Comparison of ENCODE assay signal across 18 cellular contexts in the genomic region with DNA sequence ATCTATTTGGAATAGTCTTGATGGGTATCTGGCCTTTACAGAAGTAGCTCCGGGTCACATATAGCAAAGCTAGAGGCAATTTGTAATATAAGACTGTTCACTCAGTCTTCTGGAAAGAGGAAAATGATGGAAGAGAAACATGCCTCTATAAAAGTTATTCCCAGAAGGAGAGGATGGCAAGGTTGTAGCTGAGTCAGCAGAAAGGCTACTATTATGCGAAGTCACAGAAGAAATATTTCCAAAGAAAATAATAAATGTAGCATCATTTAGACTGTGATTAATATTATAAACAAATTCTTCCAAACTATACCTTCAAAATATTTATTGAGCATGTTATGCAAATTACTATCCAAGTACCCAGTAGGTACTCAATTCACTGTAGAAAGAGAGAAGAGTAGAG.
DNase-seq lines count a peak whose midpoint lies in the region; ATAC-seq, FAIRE-seq and TF ChIP-seq lines count a peak whose summit lies in the region.
"Had no signal": no experiment of that assay in that cellular context is flagged by ENCODE, and none has a peak within 500 bp of the region (broad histone marks: within the 10 kb centered on the region; RNA-seq: fewer than 3 reads in every experiment).

No MANE protein-coding gene starts in this region.

- TF ChIP-seq POLR2A in A549 (IDR thresholded peaks at IDR 0.05; ENCODE audit: low read length) (no peak), IMR-90 (IDR thresholded peaks at IDR 0.05; ENCODE audit: low read depth, low read length) (no peak), H1 (IDR thresholded peaks at IDR 0.05; ENCODE audit: control extremely low read depth in 1 of 2, low read depth in 2 of 2, low read length in 2 of 2) (no peak), tibial nerve (IDR thresholded peaks at IDR 0.05) (no peak)

- in situ Hi-C loops in IMR-90 (cut with MboI; ENCODE audit: low sequenced_read_pairs) = no loop called here

- H3K56ac ChIP-seq in IMR-90 (ENCODE audit: extremely low read depth, insufficient read depth, low read length) = no peak overlapping the region
- H3K56ac ChIP-seq in H1 (replicated peaks; ENCODE audit: insufficient read length, low read depth, low read length) = no peak overlapping the region

- H3K36me3 ChIP-seq in IMR-90 (ENCODE audit: control insufficient read depth, insufficient read depth, low read length) (no peaks in the 10 kb centered on the region), H1 (ENCODE audit: control insufficient read depth in 2 of 4, insufficient read depth in 4 of 4, low read length in 3 of 4) (no peaks in the 10 kb centered on the region), tibial nerve (no peaks in the 10 kb centered on the region)
- H3K36me3 ChIP-seq: BLaER1 treated with 17β-estradiol and CSF1 and Interleukin-3, amounts not matched to agents 10 nM and 100 nM had no signal

- H3K4me1 ChIP-seq in A549 = no peaks in the 10 kb centered on the region
- H3K4me1 ChIP-seq in IMR-90 (ENCODE audit: control insufficient read depth, insufficient read depth, low read length) = no peaks in the 10 kb centered on the region
- no peaks in the 10 kb centered on the region for H3K4me1 ChIP-seq in H1 (replicated peaks in 1 of 4; ENCODE audit: control insufficient read depth in 3 of 4, insufficient read depth in 4 of 4, low read length in 3 of 4)
- no peaks in the 10 kb centered on the region for H3K4me1 ChIP-seq in tibial nerve
- H3K4me1 ChIP-seq: BLaER1 treated with 17β-estradiol and CSF1 and Interleukin-3, amounts not matched to agents 10 nM and 100 nM; Caco-2 had no signal

- no peak overlapping the region for H3K9ac ChIP-seq in IMR-90 (ENCODE audit: low read depth, low read length)
- H3K9ac ChIP-seq in H1 (replicated peaks in 1 of 4; ENCODE audit: extremely low read depth in 1 of 4, low read depth in 3 of 4, low read length in 3 of 4) = no peak overlapping the region
- H3K9ac ChIP-seq: BLaER1 treated with 17β-estradiol and CSF1 and Interleukin-3, amounts not matched to agents 10 nM and 100 nM had no signal

- intact Hi-C loops in IMR-90 (cut with micrococcal nuclease) = no loop called here

- no peak overlapping the region for H4K8ac ChIP-seq in IMR-90 (ENCODE audit: low read depth in 2 of 2, low read length in 2 of 2)
- no peak overlapping the region for H4K8ac ChIP-seq in H1 (ENCODE audit: extremely low read depth, insufficient read depth, low read length)

- H2AK9ac ChIP-seq in IMR-90 (replicated peaks; ENCODE audit: low read depth, low read length, poor library complexity) = no peak overlapping the region

- H2AFZ ChIP-seq in IMR-90 (replicated peaks; ENCODE audit: low read length, poor library complexity) = no peak overlapping the region
- no peak overlapping the region for H2AFZ ChIP-seq in H1 (ENCODE audit: low read length)

- H3K9me3 ChIP-seq in A549 (no peaks in the 10 kb centered on the region), IMR-90 (ENCODE audit: control insufficient read depth, insufficient read depth, low read length) (no peaks in the 10 kb centered on the region), H1 (ENCODE audit: insufficient read depth in 2 of 2, low read depth in 1 of 2, low read length in 1 of 2) (no peaks in the 10 kb centered on the region), tibial nerve (peaks cover 0 to 2% (median 0%) of the 10 kb centered on the region in 4 donors)
- H3K9me3 ChIP-seq: BLaER1 treated with 17β-estradiol and CSF1 and Interleukin-3, amounts not matched to agents 10 nM and 100 nM; Caco-2 had no signal

- H3K23ac ChIP-seq in IMR-90 (ENCODE audit: low read depth, low read length) = no peak overlapping the region
- H3K23ac ChIP-seq in H1 (ENCODE audit: insufficient read length) = no peak overlapping the region

- H3K79me1 ChIP-seq in IMR-90 (ENCODE audit: low read depth in 1 of 2, low read length in 2 of 2) (no peaks in the 10 kb centered on the region), H1 (ENCODE audit: low read depth, low read length) (no peaks in the 10 kb centered on the region)

- H3K18ac ChIP-seq in IMR-90 (ENCODE audit: low read depth, low read length) (no peak overlapping the region), H1 (ENCODE audit: extremely low read depth, low read length) (no peak overlapping the region)

- H4K5ac ChIP-seq in IMR-90 (ENCODE audit: low read depth, low read length) = no peak overlapping the region
- no peak overlapping the region for H4K5ac ChIP-seq in H1 (ENCODE audit: insufficient read length, low read depth, low read length)

- H3K14ac ChIP-seq in IMR-90 (replicated peaks; ENCODE audit: low read depth, low read length) = no peak overlapping the region
- H3K14ac ChIP-seq in H1 (ENCODE audit: insufficient read length) = no peak overlapping the region

- H3K4me2 ChIP-seq in A549 (no peak overlapping the region), IMR-90 (ENCODE audit: low read depth, low read length) (no peak overlapping the region), H1 (ENCODE audit: insufficient read depth in 1 of 2, low read depth in 2 of 2, low read length in 2 of 2) (no peak overlapping the region)
- H3K4me2 ChIP-seq: BLaER1 treated with 17β-estradiol and CSF1 and Interleukin-3, amounts not matched to agents 10 nM and 100 nM had no signal

- H4K20me1 ChIP-seq in IMR-90 (ENCODE audit: insufficient read depth, low read length) (no peaks in the 10 kb centered on the region), H1 (replicated peaks in 1 of 2; ENCODE audit: control insufficient read depth in 1 of 2, insufficient read depth in 2 of 2, low read length in 2 of 2) (no peaks in the 10 kb centered on the region)
- H4K20me1 ChIP-seq: BLaER1 treated with 17β-estradiol and CSF1 and Interleukin-3, amounts not matched to agents 10 nM and 100 nM had no signal

- TF ChIP-seq RAD21 in A549 (conservative IDR thresholded peaks at IDR 0.05 in 1 of 2, IDR thresholded peaks at IDR 0.05 in 1 of 2) (no peak), IMR-90 (IDR thresholded peaks at IDR 0.05; ENCODE audit: low read length) (no peak), H1 (IDR thresholded peaks at IDR 0.05 in 1 of 2, conservative IDR thresholded peaks at IDR 0.05 in 1 of 2; ENCODE audit: low read depth in 2 of 2, low read length in 2 of 2) (no peak)

- H2AK5ac ChIP-seq in IMR-90 (ENCODE audit: low read depth, low read length) = no peak overlapping the region
- H2AK5ac ChIP-seq in H1 (ENCODE audit: low read depth, low read length) = no peak overlapping the region

- dilution Hi-C loops in IMR-90 (cut with HindIII; ENCODE audit: low sequenced_read_pairs, unreplicated experiment) = no loop called here

- no peak for FAIRE-seq in A549 (lab: Jason Lieb, UNC)
- FAIRE-seq in H1 (lab: Jason Lieb, UNC) = no peak
- FAIRE-seq: D721Med, GM12891, GM19239 had no signal

- no peak overlapping the region for H2BK5ac ChIP-seq in IMR-90 (ENCODE audit: low read depth, low read length, poor library complexity, severe bottlenecking)
- H2BK5ac ChIP-seq in H1 (ENCODE audit: low read depth, low read length) = no peak overlapping the region

- H3K27ac ChIP-seq in A549 = no peak overlapping the region
- H3K27ac ChIP-seq in IMR-90 (ENCODE audit: insufficient read depth, low read length) = no peak overlapping the region
- no peak overlapping the region for H3K27ac ChIP-seq in H1 (ENCODE audit: low read depth, low read length)
- no peak overlapping the region for H3K27ac ChIP-seq in tibial nerve
- H3K27ac ChIP-seq: BLaER1 treated with 17β-estradiol and CSF1 and Interleukin-3, amounts not matched to agents 10 nM and 100 nM; C4-2B had no signal

- H3K4ac ChIP-seq in IMR-90 (ENCODE audit: low read depth, low read length) (no peak overlapping the region), H1 (replicated peaks; ENCODE audit: insufficient read length, low read depth, low read length) (no peak overlapping the region)

- ATAC-seq in A549 = no peak
- no peak for ATAC-seq in IMR-90 (ENCODE audit: low read depth)
- ATAC-seq: CD8-positive, alpha-beta T cell had no signal

- H3K27me3 ChIP-seq in IMR-90 (ENCODE audit: control insufficient read depth, insufficient read depth, low read length) (no peaks in the 10 kb centered on the region), H1 (replicated peaks in 1 of 4; ENCODE audit: control insufficient read depth in 3 of 4, extremely low read depth in 1 of 4, insufficient read depth in 3 of 4, low read length in 3 of 4) (no peaks in the 10 kb centered on the region), tibial nerve (no peaks in the 10 kb centered on the region)
- H3K27me3 ChIP-seq: BLaER1 treated with 17β-estradiol and CSF1 and Interleukin-3, amounts not matched to agents 10 nM and 100 nM had no signal

- no TSS peak for BruUV-seq in IMR-90 (replicated peaks; lab: Mats Ljungman, UMichigan)

- no peak for DNase-seq in A549 (ENCODE audit: low read depth in 1 of 2, low spot score in 1 of 2)
- DNase-seq in IMR-90 = no peak
- no peak for DNase-seq in H1 (ENCODE audit: low read depth in 1 of 2, low spot score in 2 of 2)
- no peak for DNase-seq in mucosa of gallbladder (ENCODE audit: low spot score)
- DNase-seq in tibial nerve (ENCODE audit: low spot score in 2 of 2) = no peak
- DNase-seq: 8988T; AML-193; Caco-2; Calu3; CD4-positive, alpha-beta T cell; CD8-positive, alpha-beta T cell; DMS79 treated with DMSO at 0.1 percent for 48 hours; GF-D8 had no signal

- H4K91ac ChIP-seq in IMR-90 (ENCODE audit: insufficient read depth, low read depth, low read length) = no peak overlapping the region
- no peak overlapping the region for H4K91ac ChIP-seq in H1 (replicated peaks; ENCODE audit: insufficient read length, low read length)

- H2BK20ac ChIP-seq in IMR-90 (ENCODE audit: low read depth, low read length) (no peak overlapping the region), H1 (ENCODE audit: low read length) (no peak overlapping the region)

- no peak overlapping the region for H2BK12ac ChIP-seq in H1 (ENCODE audit: low read depth, low read length)

- TF ChIP-seq EP300 in A549 (IDR thresholded peaks at IDR 0.05) = no peak
- no peak for TF ChIP-seq EP300 in H1 (IDR thresholded peaks at IDR 0.05; ENCODE audit: borderline replicate concordance in 1 of 2, low read depth in 2 of 2, low read length in 2 of 2)
- no peak for TF ChIP-seq EP300 in tibial nerve (IDR thresholded peaks at IDR 0.05)

- no peaks in the 10 kb centered on the region for H3K79me2 ChIP-seq in H1 (ENCODE audit: control insufficient read depth in 1 of 2, insufficient read depth in 2 of 2, low read length in 2 of 2)

- H2BK15ac ChIP-seq in IMR-90 (ENCODE audit: low read depth, low read length) = no peak overlapping the region
- H2BK15ac ChIP-seq in H1 (ENCODE audit: low read length) = no peak overlapping the region

- no peaks in the 10 kb centered on the region for H3K9me1 ChIP-seq in IMR-90 (ENCODE audit: insufficient read depth, low read length)

- no peaks in the 10 kb centered on the region for H3K23me2 ChIP-seq in H1 (ENCODE audit: low read depth, low read length)

- H3K4me3 ChIP-seq in A549 = no peak overlapping the region
- no peak overlapping the region for H3K4me3 ChIP-seq in IMR-90 (ENCODE audit: insufficient read depth, low read depth, low read length)
- H3K4me3 ChIP-seq in H1 (ENCODE audit: extremely low read depth in 1 of 4, insufficient read depth in 2 of 4, low read depth in 3 of 4, low read length in 4 of 4) = no peak overlapping the region
- H3K4me3 ChIP-seq in tibial nerve = no peak overlapping the region
- H3K4me3 ChIP-seq: BLaER1 treated with 17β-estradiol and CSF1 and Interleukin-3, amounts not matched to agents 10 nM and 100 nM had no signal

- 63% methylated on average over 2 of the region's 2 CpGs for WGBS in A549 (ENCODE audit: missing lambda C conversion rate)
- WGBS in IMR-90 (ENCODE audit: extremely low coverage in 2 of 2, insufficient read length in 1 of 2), 2 experiments = no CpG with 5 or more reads among the region's 2 CpGs
- WGBS in H1 (ENCODE audit: extremely low coverage in 1 of 2, insufficient coverage in 1 of 2, insufficient read length in 1 of 2, insufficient replicate concordance in 2 of 2, low coverage in 1 of 2, low lambda C conversion rate in 2 of 2, missing lambda C conversion rate in 1 of 2), 2 experiments = 95% methylated on average over 2 of the region's 2 CpGs; no CpG with 5 or more reads in 1 of the 2 experiments
- WGBS in tibial nerve, 2 donors = 88 to 89% methylated on average over 2 of the region's 2 CpGs

- no peak for TF ChIP-seq CTCF in A549 (IDR thresholded peaks at IDR 0.05)
- TF ChIP-seq CTCF in IMR-90 (conservative IDR thresholded peaks at IDR 0.05; ENCODE audit: low read depth, low read length) = no peak
- TF ChIP-seq CTCF in H1 (IDR thresholded peaks at IDR 0.05; ENCODE audit: control extremely low read depth in 1 of 3, insufficient read depth in 1 of 3, low read depth in 1 of 3, low read length in 3 of 3) = no peak
- no peak for TF ChIP-seq CTCF in tibial nerve (IDR thresholded peaks at IDR 0.05)

- H2BK120ac ChIP-seq in IMR-90 (ENCODE audit: low read depth, low read length) = no peak overlapping the region
- H2BK120ac ChIP-seq in H1 (replicated peaks; ENCODE audit: low read depth, low read length) = no peak overlapping the region

- POLR2A ChIA-PET in A549 (lab: Yijun Ruan, JAX) (no interaction called here), IMR-90 (lab: Charles Lee; ENCODE audit: unreplicated experiment) (no interaction called here), H1 (lab: Charles Lee; ENCODE audit: partially characterized antibody) (no interaction called here)

- CTCF ChIA-PET in A549 (lab: Yijun Ruan, JAX) (no interaction called here), IMR-90 (lab: Yijun Ruan, JAX) (no interaction called here), H1 (lab: Charles Lee; ENCODE audit: partially characterized antibody) (interaction anchor here (1.2 to 1.5 kb wide), 2 partner anchors 10 to 18 kb away, joined by 3 read pairs; no protein-coding TSS in a partner anchor)
